19 cellular contexts compared by ENCODE assay signal in genomic region chr14:53384536-53384935, GRCh38.
DNase-seq lines count a peak whose midpoint lies in the region; FAIRE-seq and TF ChIP-seq lines count a peak whose summit lies in the region.
"Had no signal": no experiment of that assay in that cellular context is flagged by ENCODE, and none has a peak within 500 bp of the region (broad histone marks: within the 10 kb centered on the region; RNA-seq: fewer than 3 reads in every experiment).

No MANE protein-coding gene starts in this region.

- POLR2A ChIA-PET in SK-N-SH (lab: Yijun Ruan, JAX): no interaction called here
- POLR2A ChIA-PET in activated CD4-positive, alpha-beta memory T cell treated with anti-CD3 and anti-CD28 coated beads, Interleukin-2, amount 10 ng/mL, durations not matched to agents 7 days and 5 days (lab: Charles Lee): no interaction called here

- CTCF ChIA-PET in SK-N-SH (lab: Yijun Ruan, JAX): no interaction called here
- CTCF ChIA-PET in activated CD4-positive, alpha-beta memory T cell treated with anti-CD3 and anti-CD28 coated beads, Interleukin-2, amount 10 ng/mL, durations not matched to agents 7 days and 5 days (lab: Charles Lee): no interaction called here

- no peak for TF ChIP-seq EP300 in SK-N-SH (IDR thresholded peaks at IDR 0.05; ENCODE audit: borderline replicate concordance in 1 of 2, low read depth in 1 of 2, low read length in 1 of 2)

- H3K4me1 Mint-ChIP-seq in activated CD4-positive, alpha-beta memory T cell treated with anti-CD3 and anti-CD28 coated beads, Interleukin-2, amount 10 ng/mL, durations not matched to agents 7 days and 5 days: peaks cover 2% of the 10 kb centered on the region

- peak; percentile 66 for FAIRE-seq in urothelium cell line (lab: Jason Lieb, UNC)
- FAIRE-seq: D721Med, G401.6, GM12891 had no signal

- DNase-seq in Ammon's horn (ENCODE audit: low spot score) (peak; percentile 49), epithelial cell of prostate (ENCODE audit: low read depth, low spot score) (no peak), occipital lobe (lab: John Stamatoyannopoulos, UW) (peak; percentile 49), urothelium cell line (ENCODE audit: low spot score) (no peak), SK-N-SH (no peak)
- DNase-seq in stimulated activated naive CD4-positive, alpha-beta T cell (lab: John Stamatoyannopoulos, UW): no peak
- no peak for DNase-seq in activated CD4-positive, alpha-beta memory T cell treated with anti-CD3 and anti-CD28 coated beads, Interleukin-2, amount 10 ng/mL, durations not matched to agents 7 days and 5 days
- DNase-seq: BE2C; CD8-positive, alpha-beta T cell; COR-L47; DMS153; DMS79 treated with DMSO at 0.1 percent for 48 hours; EL; GM23248; H7 had no signal

- no peaks in the 10 kb centered on the region for H3K36me3 Mint-ChIP-seq in activated CD4-positive, alpha-beta memory T cell treated with anti-CD3 and anti-CD28 coated beads, Interleukin-2, amount 10 ng/mL, durations not matched to agents 7 days and 5 days (ENCODE audit: low read depth)
- H3K36me3 Mint-ChIP-seq: CD8-positive, alpha-beta T cell had no signal

- H3K79me2 ChIP-seq in SK-N-SH (ENCODE audit: insufficient read depth): no peaks in the 10 kb centered on the region

- H3K27ac ChIP-seq in epithelial cell of prostate (peak overlapping the region; percentile 36), SK-N-SH (ENCODE audit: low read depth in 2 of 2, low read length in 1 of 2) (no peak overlapping the region)
- H3K27ac ChIP-seq: C4-2B, GM23248 had no signal

- no peak overlapping the region for H3K4me2 ChIP-seq in SK-N-SH

- TF ChIP-seq CTCF in SK-N-SH (IDR thresholded peaks at IDR 0.05): no peak

- H3K36me3 ChIP-seq in SK-N-SH (replicated peaks in 1 of 2; ENCODE audit: control insufficient read depth in 1 of 2, insufficient read depth in 2 of 2, low read length in 1 of 2): no peaks in the 10 kb centered on the region
- H3K36me3 ChIP-seq: BE2C had no signal

- H3K27me3 Mint-ChIP-seq in activated CD4-positive, alpha-beta memory T cell treated with anti-CD3 and anti-CD28 coated beads, Interleukin-2, amount 10 ng/mL, durations not matched to agents 7 days and 5 days: peaks cover 2% of the 10 kb centered on the region

- TF ChIP-seq RAD21 in SK-N-SH (IDR thresholded peaks at IDR 0.05; ENCODE audit: low read length): no peak

- H3K4me1 ChIP-seq in SK-N-SH (ENCODE audit: control insufficient read depth in 1 of 2, insufficient read depth in 2 of 2, low read depth in 1 of 2, low read length in 1 of 2): no peaks in the 10 kb centered on the region
- H3K4me1 ChIP-seq: BE2C had no signal

- H3K27me3 ChIP-seq in SK-N-SH (ENCODE audit: insufficient read depth): no peaks in the 10 kb centered on the region

- whole genome bisulfite sequencing in SK-N-SH (ENCODE audit: low lambda C conversion rate): 82% methylated on average over 5 of the region's 5 CpGs

- no peak overlapping the region for H3K9ac ChIP-seq in SK-N-SH
- H3K9ac ChIP-seq: GM23248 had no signal

- no peaks in the 10 kb centered on the region for H3K9me3 ChIP-seq in SK-N-SH
- H3K9me3 ChIP-seq: BE2C had no signal

- H3F3A ChIP-seq in SK-N-SH (replicated peaks; ENCODE audit: insufficient read depth): no peaks in the 10 kb centered on the region

- no peak overlapping the region for H3K4me3 Mint-ChIP-seq in activated CD4-positive, alpha-beta memory T cell treated with anti-CD3 and anti-CD28 coated beads, Interleukin-2, amount 10 ng/mL, durations not matched to agents 7 days and 5 days
- H3K4me3 Mint-ChIP-seq: CD8-positive, alpha-beta T cell had no signal

- H3K27ac Mint-ChIP-seq in activated CD4-positive, alpha-beta memory T cell treated with anti-CD3 and anti-CD28 coated beads, Interleukin-2, amount 10 ng/mL, durations not matched to agents 7 days and 5 days: no peak overlapping the region
- H3K27ac Mint-ChIP-seq: CD8-positive, alpha-beta T cell had no signal

- H3K9me3 Mint-ChIP-seq in activated CD4-positive, alpha-beta memory T cell treated with anti-CD3 and anti-CD28 coated beads, Interleukin-2, amount 10 ng/mL, durations not matched to agents 7 days and 5 days: no peaks in the 10 kb centered on the region
- H3K9me3 Mint-ChIP-seq: CD8-positive, alpha-beta T cell had no signal

- H3K9me2 ChIP-seq in SK-N-SH: no peaks in the 10 kb centered on the region

- H3K4me3 ChIP-seq in SK-N-SH (ENCODE audit: low read depth in 2 of 2, low read length in 1 of 2): no peak overlapping the region
- H3K4me3 ChIP-seq: GM23248 had no signal

- no peaks in the 10 kb centered on the region for H4K20me1 ChIP-seq in SK-N-SH (ENCODE audit: insufficient read depth)

- H2AFZ ChIP-seq in SK-N-SH (ENCODE audit: low read depth): no peak overlapping the region
- H2AFZ ChIP-seq: GM23248 had no signal

TF ChIP-seq in SK-N-SH, 30 proteins besides CTCF, POLR2A, EP300 and RAD21:
- no peak for TF ChIP-seq IRF3 (IDR thresholded peaks at IDR 0.05; ENCODE audit: low read depth, low read length)
- no peak for TF ChIP-seq PBX3 (IDR thresholded peaks at IDR 0.05)
- TF ChIP-seq MEF2A (IDR thresholded peaks at IDR 0.05; ENCODE audit: borderline replicate concordance, low read depth): no peak
- TF ChIP-seq GABPA (IDR thresholded peaks at IDR 0.05; ENCODE audit: low read depth): no peak
- no peak for TF ChIP-seq CHD2 (IDR thresholded peaks at IDR 0.05; ENCODE audit: low read length, partially characterized antibody)
- no peak for TF ChIP-seq ZBTB33 (IDR thresholded peaks at IDR 0.05; ENCODE audit: borderline replicate concordance, low read depth)
- no peak for TF ChIP-seq RFX5 (IDR thresholded peaks at IDR 0.05; ENCODE audit: low read length)
- no peak for TF ChIP-seq MXI1 (IDR thresholded peaks at IDR 0.05; ENCODE audit: low read depth, low read length)

Comparison
In these comparisons a context has a peak if more than half of its experiments do, and no peak if none do; other contexts are left out.
1. DNase-seq: peak in Ammon's horn (single experiment) and occipital lobe (single experiment); none in epithelial cell of prostate (single experiment), urothelium cell line (single experiment), stimulated activated naive CD4-positive, alpha-beta T cell (0 of 6), SK-N-SH (single experiment) and activated CD4-positive, alpha-beta memory T cell treated with anti-CD3 and anti-CD28 coated beads, Interleukin-2, amount 10 ng/mL, durations not matched to agents 7 days and 5 days (single experiment).